27 cellular contexts compared by ENCODE assay signal in the genomic region with DNA sequence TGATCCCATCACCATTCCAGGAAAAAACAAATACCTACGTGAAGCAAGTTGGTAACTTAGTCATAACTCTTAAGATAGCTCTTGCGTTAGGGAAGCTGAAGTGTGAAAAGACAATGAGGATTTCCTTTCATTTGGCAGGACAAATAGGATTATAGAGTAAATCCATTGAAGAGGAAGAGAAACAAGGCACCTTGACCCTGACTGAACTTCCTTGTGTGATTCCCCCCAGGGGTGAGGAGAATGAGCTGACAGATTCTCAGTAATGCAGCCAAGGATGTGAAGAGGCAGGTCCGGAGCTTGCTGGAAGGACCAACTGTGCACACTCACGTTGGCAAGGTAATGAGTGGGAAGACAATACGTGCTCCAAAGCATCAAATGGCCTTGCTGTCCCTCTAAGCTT. TPM values are rescaled to one million over a fixed set of nuclear protein-coding genes. Genes with fewer than 3 reads are reported as not detected.
DNase-seq lines count a peak whose midpoint lies in the region; ATAC-seq, FAIRE-seq and TF ChIP-seq lines count a peak whose summit lies in the region.
"Had no signal": no experiment of that assay in that cellular context is flagged by ENCODE, and none has a peak within 500 bp of the region (broad histone marks: within the 10 kb centered on the region; RNA-seq: fewer than 3 reads in every experiment).

No MANE protein-coding gene starts in this region.

- no peak overlapping the region for H3K4me3 Mint-ChIP-seq in T-helper 17 cell
- H3K4me3 Mint-ChIP-seq: activated CD4-positive, alpha-beta memory T cell treated with anti-CD3 and anti-CD28 coated beads for 36 hours; activated naive CD8-positive, alpha-beta T cell; CD4-positive, CD25-positive, alpha-beta regulatory T cell; dendritic cell treated with granulocyte-macrophage colony-stimulating factor and Interleukin-4, amounts not matched to agents 40 ng/mL and 50 ng/mL, for 4 days; stimulated activated memory B cell treated with anti-CD40 and anti-IgM and Interleukin-4, amounts not matched to agents 10 μg/mL and 1 μg/mL and 100 μg/mL, for 72 hours had no signal

- TF ChIP-seq POLR2A in right lobe of liver (IDR thresholded peaks at IDR 0.05) = no peak
- no peak for TF ChIP-seq POLR2A in HepG2 (IDR thresholded peaks at IDR 0.05; ENCODE audit: insufficient read depth in 1 of 2, low read depth in 2 of 2, low read length in 2 of 2)

- no peaks in the 10 kb centered on the region for H3K79me2 ChIP-seq in HepG2 (ENCODE audit: insufficient read depth, low read length)

- H4K20me1 ChIP-seq in HepG2 (ENCODE audit: insufficient read depth, low read length) = no peaks in the 10 kb centered on the region

- in situ Hi-C loops in HepG2 (cut with HindIII; ENCODE audit: extremely low pct_ligation_motif_present, low pct_unique_long_range_greater_than_20kb) = loop anchor here (25.0 kb wide), 1 partner anchor 867 kb away; no protein-coding TSS in a partner anchor

- no peaks in the 10 kb centered on the region for H3K4me1 ChIP-seq in right lobe of liver
- H3K4me1 ChIP-seq in HepG2 (ENCODE audit: insufficient read depth, low read length) = peaks cover 23% of the 10 kb centered on the region
- H3K4me1 ChIP-seq in foreskin keratinocyte = no peaks in the 10 kb centered on the region
- H3K4me1 ChIP-seq in ascending aorta = no peaks in the 10 kb centered on the region
- H3K4me1 ChIP-seq: testis had no signal

- TF ChIP-seq RAD21 in HepG2 (CRISPR knock-in tag; IDR thresholded peaks at IDR 0.05) = no peak

- H2AFZ ChIP-seq in HepG2 (ENCODE audit: low read length) = no peak overlapping the region

- POLR2A ChIA-PET in HepG2 (lab: Yijun Ruan, JAX) = no interaction called here

- no peaks in the 10 kb centered on the region for H3K9me3 ChIP-seq in right lobe of liver
- H3K9me3 ChIP-seq in HepG2 (ENCODE audit: low read length) = no peaks in the 10 kb centered on the region
- no peaks in the 10 kb centered on the region for H3K9me3 ChIP-seq in T-helper 17 cell (ENCODE audit: control insufficient read depth, low read length, poor library complexity, severe bottlenecking)
- H3K9me3 ChIP-seq in ascending aorta = no peaks in the 10 kb centered on the region
- H3K9me3 ChIP-seq: MG63, pancreas, testis had no signal

- BruUV-seq in HepG2 (replicated peaks; lab: Mats Ljungman, UMichigan) = no TSS peak

- peaks cover 39% of the 10 kb centered on the region for H3K4me1 Mint-ChIP-seq in T-helper 17 cell

- H3K36me3 ChIP-seq in right lobe of liver (no peaks in the 10 kb centered on the region), HepG2 (replicated peaks in 1 of 2; ENCODE audit: control insufficient read depth in 1 of 2, insufficient read depth in 2 of 2, low read length in 2 of 2) (no peaks in the 10 kb centered on the region), ascending aorta (no peaks in the 10 kb centered on the region)
- H3K36me3 ChIP-seq: MG63, pancreas had no signal

- H3K27ac ChIP-seq in right lobe of liver (no peak overlapping the region), HepG2 (ENCODE audit: extremely low read length, insufficient read depth, low read length) (no peak overlapping the region), foreskin keratinocyte (no peak overlapping the region), ascending aorta (no peak overlapping the region)
- H3K27ac ChIP-seq: pancreas, testis had no signal

- H3K27ac Mint-ChIP-seq in T-helper 17 cell = peak overlapping the region; percentile 95
- H3K27ac Mint-ChIP-seq: activated CD4-positive, alpha-beta memory T cell treated with anti-CD3 and anti-CD28 coated beads for 36 hours; activated naive CD8-positive, alpha-beta T cell; dendritic cell treated with granulocyte-macrophage colony-stimulating factor and Interleukin-4, amounts not matched to agents 40 ng/mL and 50 ng/mL, for 4 days had no signal

- H3K9ac ChIP-seq in HepG2 (ENCODE audit: insufficient read depth, low read depth, low read length) = no peak overlapping the region

- peak; percentile 33 to 77 (median 58) for ATAC-seq in right lobe of liver
- ATAC-seq in HepG2 = no peak
- ATAC-seq in T-helper 17 cell = no peak
- no peak for ATAC-seq in foreskin keratinocyte
- no peak for ATAC-seq in GM21619 (IDR thresholded peaks at IDR 0.05; ENCODE audit: unreplicated experiment)
- no peak for ATAC-seq in HG03460 (IDR thresholded peaks at IDR 0.05; ENCODE audit: unreplicated experiment)
- ATAC-seq: sciatic nerve; stimulated activated memory B cell treated with anti-CD40 and anti-IgM and Interleukin-4, amounts not matched to agents 10 μg/mL and 1 μg/mL and 100 μg/mL, for 72 hours had no signal

- DNase-seq in right lobe of liver (peak in 1 of 3 donors; percentile 19), HepG2 (ENCODE audit: low spot score) (no peak), T-helper 17 cell (no peak), foreskin keratinocyte (peak; percentile 3 to 22), ascending aorta (ENCODE audit: low spot score in 2 of 2) (no peak)
- DNase-seq: activated CD4-positive, alpha-beta memory T cell treated with anti-CD3 and anti-CD28 coated beads for 36 hours; anterior cingulate cortex; caudate nucleus; CD4-positive, CD25-positive, alpha-beta regulatory T cell; EL; glutamatergic neuron; KG1; kidney glomerular epithelial cell; MG63; NCI-H1436 treated with DMSO at 0.1 percent for 48 hours; pancreas; SHP77 treated with DMSO at 0.1 percent for 48 hours; stimulated activated CD4-positive, alpha-beta T cell treated with anti-CD3 and anti-CD28 coated beads, Interleukin-4, amount 100 ng/mL, for 24 hours; testis had no signal

- H3K4me3 ChIP-seq in right lobe of liver (no peak overlapping the region), HepG2 (replicated peaks in 1 of 3; ENCODE audit: insufficient read depth in 1 of 3, low read depth in 2 of 3, low read length in 3 of 3) (no peak overlapping the region), ascending aorta (no peak overlapping the region)
- H3K4me3 ChIP-seq: MG63, pancreas, testis had no signal

- H3K27me3 ChIP-seq in right lobe of liver (no peaks in the 10 kb centered on the region), HepG2 (ENCODE audit: control insufficient read depth in 1 of 2, insufficient read depth in 2 of 2, low read length in 2 of 2) (peaks cover 0 to 14% of the 10 kb centered on the region in 2 experiments; a peak in 1 of 5 replicates), foreskin keratinocyte (no peaks in the 10 kb centered on the region), ascending aorta (no peaks in the 10 kb centered on the region)
- H3K27me3 ChIP-seq: MG63, pancreas, testis had no signal

- TF ChIP-seq CTCF in right lobe of liver (IDR thresholded peaks at IDR 0.05) (no peak), HepG2 (CRISPR knock-in tag; IDR thresholded peaks at IDR 0.05) (no peak), foreskin keratinocyte (conservative IDR thresholded peaks at IDR 0.05) (no peak), ascending aorta (IDR thresholded peaks at IDR 0.05) (no peak)

- no peak for TF ChIP-seq EP300 in HepG2 (IDR thresholded peaks at IDR 0.05; ENCODE audit: low read depth in 2 of 2, low read length in 2 of 2)
- no peak for TF ChIP-seq EP300 in HepG2 (CRISPR knock-in tag; IDR thresholded peaks at IDR 0.05; ENCODE audit: borderline replicate concordance)

- no peak overlapping the region for H3K4me2 ChIP-seq in HepG2 (ENCODE audit: low read depth, low read length)

- FAIRE-seq in HepG2 (lab: Jason Lieb, UNC) = no peak
- FAIRE-seq: endometrium, pancreas, urothelium cell line had no signal

- intact Hi-C loops in right lobe of liver (cut with DNase I) = no loop called here
- intact Hi-C loops in HepG2 (cut with micrococcal nuclease; ENCODE audit: unreplicated experiment) = no loop called here
- intact Hi-C loops in ascending aorta (cut with DNase I) = no loop called here

- H3K36me3 Mint-ChIP-seq in T-helper 17 cell (ENCODE audit: low read depth) = peaks cover 2% of the 10 kb centered on the region
- H3K36me3 Mint-ChIP-seq: activated CD4-positive, alpha-beta memory T cell treated with anti-CD3 and anti-CD28 coated beads for 36 hours; activated naive CD8-positive, alpha-beta T cell; CD4-positive, CD25-positive, alpha-beta regulatory T cell; stimulated activated memory B cell treated with anti-CD40 and anti-IgM and Interleukin-4, amounts not matched to agents 10 μg/mL and 1 μg/mL and 100 μg/mL, for 72 hours had no signal

- CTCF ChIA-PET in HepG2 (lab: Yijun Ruan, JAX; ENCODE audit: low intra/inter-chr PET ratio, low total read pairs) = no interaction called here

- no peaks in the 10 kb centered on the region for H3K27me3 Mint-ChIP-seq in T-helper 17 cell
- H3K27me3 Mint-ChIP-seq: activated CD4-positive, alpha-beta memory T cell treated with anti-CD3 and anti-CD28 coated beads for 36 hours; activated naive CD8-positive, alpha-beta T cell; dendritic cell treated with granulocyte-macrophage colony-stimulating factor and Interleukin-4, amounts not matched to agents 40 ng/mL and 50 ng/mL, for 4 days; stimulated activated memory B cell treated with anti-CD40 and anti-IgM and Interleukin-4, amounts not matched to agents 10 μg/mL and 1 μg/mL and 100 μg/mL, for 72 hours had no signal

- WGBS in right lobe of liver (ENCODE audit: insufficient coverage, low coverage, low lambda C conversion rate, missing lambda C conversion rate) = 68% methylated on average over 5 of the region's 5 CpGs
- 26% methylated on average over 5 of the region's 5 CpGs for WGBS in HepG2 (ENCODE audit: low lambda C conversion rate)

RNA-seq across cellular contexts. Expression of gene HMCN1, which starts 55.0 kb away (rescaled TPM):
- total RNA-seq in right lobe of liver = 1 to 10 TPM; 4.7 to 7.5 (median 5.7) TPM
- total RNA-seq in HepG2 (2016; rRNA removed; fragmentation: Illumina TruSeq; extraction: Trizol) = not detected in 2 replicates
- not detected in 2 replicates for total RNA-seq in HepG2 (2016; cell fraction: cytosol; rRNA removed; fragmentation: Illumina TruSeq; extraction: Trizol; ENCODE audit: low read depth)
- total RNA-seq in HepG2 (2016; cell fraction: insoluble cytoplasmic fraction; rRNA removed; fragmentation: Illumina TruSeq; extraction: Trizol) = not detected in 2 replicates
- total RNA-seq in HepG2 (2016; cell fraction: membrane; rRNA removed; fragmentation: Illumina TruSeq; extraction: Trizol) = not detected in 2 replicates
- total RNA-seq in HepG2 (2016; cell fraction: nucleus; rRNA removed; fragmentation: Illumina TruSeq; extraction: Trizol) = 0.03 TPM in 1 of 2 replicates, not detected in the other
- polyA plus RNA-seq in HepG2 (2011; rRNA removed) = 0.03 and 0.10 TPM in 2 replicates
- under 0.01 TPM in 1 of 2 replicates, not detected in the other for polyA plus RNA-seq in HepG2 (2011; cell fraction: cytosol; rRNA removed)
- 0.02 and 0.24 TPM in 2 replicates for polyA plus RNA-seq in HepG2 (2011; cell fraction: nucleus; rRNA removed)
- polyA plus RNA-seq in HepG2 (2012) = not detected in 2 replicates
- not detected in 2 replicates for polyA plus RNA-seq in HepG2 (2016; cell fraction: cytosol; fragmentation: Illumina TruSeq; extraction: Trizol; ENCODE audit: low read depth)
- not detected in 2 replicates for polyA plus RNA-seq in HepG2 (2016; cell fraction: insoluble cytoplasmic fraction; fragmentation: Illumina TruSeq; extraction: Trizol; ENCODE audit: low read depth)
- polyA plus RNA-seq in HepG2 (2016; cell fraction: membrane; fragmentation: Illumina TruSeq; extraction: Trizol; ENCODE audit: low read depth) = not detected in 2 replicates
- not detected in 2 replicates for polyA plus RNA-seq in HepG2 (2016; cell fraction: nucleus; fragmentation: Illumina TruSeq; extraction: Trizol; ENCODE audit: insufficient read depth, low read depth)
- polyA minus RNA-seq in HepG2 (2011; rRNA and poly(A)+ RNA removed; ENCODE audit: low replicate concordance) = 0.02 and 3.1 TPM in 2 replicates
- not detected in 2 replicates for polyA minus RNA-seq in HepG2 (2011; cell fraction: cytosol; rRNA and poly(A)+ RNA removed)
- polyA minus RNA-seq in HepG2 (2011; cell fraction: nucleus; rRNA and poly(A)+ RNA removed) = 0.12 and 0.13 TPM in 2 replicates
- under 1 TPM; 0.05 to 0.57 TPM for total RNA-seq in T-helper 17 cell
- total RNA-seq in foreskin keratinocyte = 0.46 and 0.85 TPM in 2 replicates
- polyA plus RNA-seq in foreskin keratinocyte = 0.06 and 0.10 TPM in 2 replicates
- total RNA-seq in ascending aorta = 61.7 TPM
- total RNA-seq: activated CD4-positive, alpha-beta memory T cell treated with anti-CD3 and anti-CD28 coated beads for 36 hours had no signal

Comparison
In these comparisons a context has a peak if more than half of its experiments do, and no peak if none do; other contexts are left out.
1. ATAC-seq: peak in right lobe of liver (4 of 4); none in HepG2 (single experiment), T-helper 17 cell (single experiment), foreskin keratinocyte (single experiment), GM21619 (single experiment) and HG03460 (single experiment).
2. DNase-seq: peak in foreskin keratinocyte (2 of 2); none in HepG2 (single experiment), T-helper 17 cell (0 of 3) and ascending aorta (0 of 2).